In genomic region chr2:111123751-111124150, GRCh38 we compare ENCODE assay signal across 9 cellular contexts. TPM values are rescaled to one million over a fixed set of nuclear protein-coding genes. Genes with fewer than 3 reads are reported as not detected.
DNase-seq lines count a peak whose midpoint lies in the region; ATAC-seq, FAIRE-seq and TF ChIP-seq lines count a peak whose summit lies in the region.
"Had no signal": no experiment of that assay in that cellular context is flagged by ENCODE, and none has a peak within 500 bp of the region (broad histone marks: within the 10 kb centered on the region; RNA-seq: fewer than 3 reads in every experiment).

No MANE protein-coding gene starts in this region.

- no peak for ATAC-seq in activated naive CD8-positive, alpha-beta T cell treated with anti-CD3 and anti-CD28 coated beads, Interleukin-2, amount 50 U/mL, for 24 hours
- ATAC-seq in natural killer cell (no peak), GM18873 (IDR thresholded peaks at IDR 0.05; ENCODE audit: low FRiP score, unreplicated experiment) (no peak)

- H3K4me1 Mint-ChIP-seq in HFFc6 (ENCODE audit: low read depth): peaks cover 1% of the 10 kb centered on the region
- H3K4me1 Mint-ChIP-seq in activated naive CD8-positive, alpha-beta T cell treated with anti-CD3 and anti-CD28 coated beads, Interleukin-2, amount 50 U/mL, for 24 hours: peaks cover 61% of the 10 kb centered on the region
- peaks cover 37 to 41% of the 10 kb centered on the region in 2 donors for H3K4me1 Mint-ChIP-seq in natural killer cell

- H3K4me3 Mint-ChIP-seq in HFFc6 (peak overlapping the region; percentile 56; the same call in 1 of the 2 replicates), natural killer cell (peak overlapping the region; percentile 78)
- peak overlapping the region; percentile 76 for H3K4me3 Mint-ChIP-seq in activated naive CD8-positive, alpha-beta T cell treated with anti-CD3 and anti-CD28 coated beads, Interleukin-2, amount 50 U/mL, for 24 hours

- no peaks in the 10 kb centered on the region for H3K9me3 Mint-ChIP-seq in HFFc6
- H3K9me3 Mint-ChIP-seq in activated naive CD8-positive, alpha-beta T cell treated with anti-CD3 and anti-CD28 coated beads, Interleukin-2, amount 50 U/mL, for 24 hours: no peaks in the 10 kb centered on the region
- no peaks in the 10 kb centered on the region for H3K9me3 Mint-ChIP-seq in natural killer cell

- H3K36me3 Mint-ChIP-seq in HFFc6 (ENCODE audit: low read depth) (no peaks in the 10 kb centered on the region), natural killer cell (peaks cover 8% of the 10 kb centered on the region)
- peaks cover 60% of the 10 kb centered on the region for H3K36me3 Mint-ChIP-seq in activated naive CD8-positive, alpha-beta T cell treated with anti-CD3 and anti-CD28 coated beads, Interleukin-2, amount 50 U/mL, for 24 hours (ENCODE audit: low read depth)

- H3K27me3 Mint-ChIP-seq in HFFc6 (ENCODE audit: insufficient read depth): peaks cover 4% of the 10 kb centered on the region; the same call in 1 of the 2 replicates
- H3K27me3 Mint-ChIP-seq in activated naive CD8-positive, alpha-beta T cell treated with anti-CD3 and anti-CD28 coated beads, Interleukin-2, amount 50 U/mL, for 24 hours: peaks cover 13% of the 10 kb centered on the region
- H3K27me3 Mint-ChIP-seq in natural killer cell (ENCODE audit: low read depth in 2 of 2): peaks cover 9 to 12% of the 10 kb centered on the region in 2 donors

- H3K27ac Mint-ChIP-seq in HFFc6 (no peak overlapping the region), natural killer cell (no peak overlapping the region)
- peak overlapping the region; percentile 47 for H3K27ac Mint-ChIP-seq in activated naive CD8-positive, alpha-beta T cell treated with anti-CD3 and anti-CD28 coated beads, Interleukin-2, amount 50 U/mL, for 24 hours

- TF ChIP-seq CTCF in C4-2B (conservative IDR thresholded peaks at IDR 0.05) (no peak), HFFc6 (IDR thresholded peaks at IDR 0.05) (no peak), natural killer cell (IDR thresholded peaks at IDR 0.05) (no peak)

- peak overlapping the region; percentile 89 for H3K27ac ChIP-seq in C4-2B
- H3K27ac ChIP-seq: GM23248 had no signal

- no peak for FAIRE-seq in urothelium cell line (lab: Jason Lieb, UNC)

- no peak for DNase-seq in HFFc6
- no peak for DNase-seq in activated naive CD8-positive, alpha-beta T cell treated with anti-CD3 and anti-CD28 coated beads, Interleukin-2, amount 50 U/mL, for 24 hours
- no peak for DNase-seq in natural killer cell
- no peak for DNase-seq in effector CD8-positive, alpha-beta T cell (lab: John Stamatoyannopoulos, UW)
- DNase-seq in T1000 (lab: John Stamatoyannopoulos, UW): no peak
- DNase-seq in urothelium cell line (ENCODE audit: low spot score): no peak

- intact Hi-C loops in natural killer cell (cut with micrococcal nuclease): loop anchor here (5.0 kb wide), 1 partner anchor 446 kb away; the partner anchor contains the start of gene BUB1

RNA-seq across cellular contexts. Expression of gene BCL2L11, which starts 3.0 kb away (rescaled TPM):
- under 1 TPM; 0.67 to 0.95 (median 0.81) TPM for total RNA-seq in HFFc6 (2021; fragmentation: NEBNext Ultra II Directional; extraction: Animal tissue kit (Norgen Biotek cat#: 25700))
- 10 to 100 TPM; 27.4 to 56.9 (median 39.9) TPM for total RNA-seq in natural killer cell

Comparison
In these comparisons a context has a peak if more than half of its experiments do, and no peak if none do; other contexts are left out.
1. RNA of gene BCL2L11, which starts 3.0 kb away (total RNA-seq): 27.4 to 56.9 TPM in natural killer cell; 0.67 to 0.95 TPM in HFFc6; every median in the first group is over 10 times any median in the second.
2. Peak in every context shown above with its lines, with median percentiles within 50 percentile points of each other: H3K4me3 Mint-ChIP-seq.